ENCODE assay signal across 24 cellular contexts in the genomic region with DNA sequence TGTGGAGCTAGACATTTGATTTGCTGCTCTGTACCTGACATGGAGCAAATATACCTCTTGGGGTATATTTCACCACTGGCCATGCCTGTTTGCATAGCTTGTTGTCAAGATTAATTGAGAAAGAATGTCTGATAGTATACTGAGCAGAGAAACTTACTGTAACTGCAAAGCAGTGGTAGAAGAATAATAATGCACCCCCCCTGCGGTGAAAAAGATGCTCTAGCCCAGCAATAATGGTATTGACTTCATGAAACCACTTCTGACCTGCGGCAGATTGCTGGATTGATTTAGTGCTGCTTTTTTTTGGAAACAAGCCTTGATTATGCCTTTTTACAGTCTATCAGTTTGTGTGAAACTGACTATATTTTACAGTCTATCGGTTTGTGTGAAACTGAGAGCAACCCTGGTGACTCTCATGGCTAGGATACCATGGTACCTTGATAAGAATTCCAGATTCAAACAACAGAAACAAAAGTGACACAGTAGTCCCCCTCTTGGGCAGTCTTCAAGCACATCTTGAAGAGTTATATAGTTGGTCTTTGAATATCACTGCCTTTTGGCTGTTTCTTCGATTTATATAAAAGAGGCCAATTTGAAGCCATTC.
"Had no signal": no experiment of that assay in that cellular context is flagged by ENCODE, and none has a peak within 500 bp of the region (broad histone marks: within the 10 kb centered on the region; RNA-seq: fewer than 3 reads in every experiment).

No MANE protein-coding gene starts in this region.

- H3K9me3 Mint-ChIP-seq: activated T-cell treated with anti-CD3 and anti-CD28 coated beads, Interleukin-2, amount 50 U/mL, for 24 hours; activated T-helper 17 cell treated with anti-CD3 and anti-CD28 coated beads, Interleukin-2, amount 50 U/mL, for 72 hours; immature natural killer cell; stimulated activated naive B cell treated with anti-CD40 and anti-IgM and Interleukin-4, amounts not matched to agents 10 μg/mL and 1 μg/mL and 100 μg/mL, for 72 hours; T-helper 1 cell treated with Interleukin-12 subunit alpha and Interleukin-12 subunit beta and Interleukin-4 antibody, amounts not matched to agents 30 μg/mL and 1 μg/mL, for 36 hours; WTC11 had no signal

- H2AFZ ChIP-seq: neural progenitor cell had no signal

- H3K4me1 Mint-ChIP-seq: activated T-helper 17 cell treated with anti-CD3 and anti-CD28 coated beads, Interleukin-2, amount 50 U/mL, for 72 hours; immature natural killer cell had no signal

- H3K9ac ChIP-seq: neural progenitor cell had no signal

- H3K27ac Mint-ChIP-seq: activated naive CD4-positive, alpha-beta T cell treated with anti-CD3 and anti-CD28 coated beads, Interleukin-2, amount 50 U/mL, for 72 hours; activated T-cell treated with anti-CD3 and anti-CD28 coated beads, Interleukin-2, amount 50 U/mL, for 24 hours; activated T-helper 17 cell treated with anti-CD3 and anti-CD28 coated beads, Interleukin-2, amount 50 U/mL, for 72 hours; immature natural killer cell; neural progenitor cell; stimulated activated naive B cell treated with anti-CD40 and anti-IgM and Interleukin-4, amounts not matched to agents 10 μg/mL and 1 μg/mL and 100 μg/mL, for 72 hours; T-helper 1 cell treated with Interleukin-12 subunit alpha and Interleukin-12 subunit beta and Interleukin-4 antibody, amounts not matched to agents 30 μg/mL and 1 μg/mL, for 36 hours had no signal

- H3K4me3 Mint-ChIP-seq: activated T-cell treated with anti-CD3 and anti-CD28 coated beads, Interleukin-2, amount 50 U/mL, for 24 hours; activated T-helper 17 cell treated with anti-CD3 and anti-CD28 coated beads, Interleukin-2, amount 50 U/mL, for 72 hours; immature natural killer cell; naive B cell; neural progenitor cell; stimulated activated naive B cell treated with anti-CD40 and anti-IgM and Interleukin-4, amounts not matched to agents 10 μg/mL and 1 μg/mL and 100 μg/mL, for 72 hours; T-helper 1 cell treated with Interleukin-12 subunit alpha and Interleukin-12 subunit beta and Interleukin-4 antibody, amounts not matched to agents 30 μg/mL and 1 μg/mL, for 36 hours; WTC11 had no signal

- H3K36me3 Mint-ChIP-seq: activated naive CD4-positive, alpha-beta T cell treated with anti-CD3 and anti-CD28 coated beads, Interleukin-2, amount 50 U/mL, for 72 hours; immature natural killer cell; naive B cell; stimulated activated naive B cell treated with anti-CD40 and anti-IgM and Interleukin-4, amounts not matched to agents 10 μg/mL and 1 μg/mL and 100 μg/mL, for 72 hours; WTC11 had no signal

- ATAC-seq: activated naive CD4-positive, alpha-beta T cell treated with anti-CD3 and anti-CD28 coated beads, Interleukin-2, amount 50 U/mL, for 72 hours; activated T-helper 17 cell treated with anti-CD3 and anti-CD28 coated beads, Interleukin-2, amount 50 U/mL, for 72 hours; foreskin keratinocyte; left lung; stimulated activated naive B cell treated with anti-CD40 and anti-IgM and Interleukin-4, amounts not matched to agents 10 μg/mL and 1 μg/mL and 100 μg/mL, for 72 hours; WTC11 had no signal

- H3K4me3 ChIP-seq: ascending aorta, left lung, lung, neural progenitor cell, sigmoid colon, tibial artery had no signal

- H3K27me3 ChIP-seq: ascending aorta, foreskin keratinocyte, left lung, neural progenitor cell, sigmoid colon, tibial artery had no signal

- H3K9me3 ChIP-seq: ascending aorta, left lung, sigmoid colon, tibial artery had no signal

- DNase-seq: activated CD4-positive, alpha-beta T cell treated with anti-CD3 and anti-CD28 coated beads, Interleukin-2, amount 50 U/mL, for 4 hours; activated CD8-positive, alpha-beta memory T cell treated with anti-CD3 and anti-CD28 coated beads for 24 hours; activated CD8-positive, alpha-beta memory T cell treated with anti-CD3 and anti-CD28 coated beads, Interleukin-2, amount 50 U/mL, for 4 hours; activated T-cell treated with anti-CD3 and anti-CD28 coated beads, Interleukin-2, amount 50 U/mL, for 24 hours; cerebellar nuclear complex; effector CD4-positive, alpha-beta T cell; erythroblast; foreskin keratinocyte; immature natural killer cell; left lung; naive B cell; sigmoid colon; stimulated activated CD4-positive, alpha-beta T cell treated with anti-CD3 and anti-CD28 coated beads, Interleukin-2, amount 100 ng/mL, for 48 hours; stimulated activated CD8-positive, alpha-beta memory T cell treated with anti-CD3 and anti-CD28 coated beads, Interleukin-4, amount 100 ng/mL, for 48 hours; stimulated activated naive B cell treated with anti-CD40 and anti-IgM and Interleukin-4, amounts not matched to agents 10 μg/mL and 1 μg/mL and 100 μg/mL, for 72 hours; T1000; tibial artery had no signal

- H3K27ac ChIP-seq: ascending aorta, foreskin keratinocyte, left lung, neural progenitor cell, sigmoid colon, tibial artery had no signal

- H3K36me3 ChIP-seq: ascending aorta, left lung, neural progenitor cell, sigmoid colon, tibial artery had no signal
